10 cellular contexts compared by ENCODE assay signal in genomic region chrX:106170318-106170717, GRCh38. TPM values are rescaled to one million over a fixed set of nuclear protein-coding genes. Genes with fewer than 3 reads are reported as not detected.
DNase-seq lines count a peak whose midpoint lies in the region; ATAC-seq, FAIRE-seq and TF ChIP-seq lines count a peak whose summit lies in the region.
"Had no signal": no experiment of that assay in that cellular context is flagged by ENCODE, and none has a peak within 500 bp of the region (broad histone marks: within the 10 kb centered on the region; RNA-seq: fewer than 3 reads in every experiment).

No MANE protein-coding gene starts in this region.

- H3K18ac ChIP-seq in H9 (ENCODE audit: insufficient read length, low read depth, low read length), result no peak overlapping the region

- H3K27ac ChIP-seq in A673 (ENCODE audit: low read depth, low read length, poor library complexity, severe bottlenecking) (no peak overlapping the region), H9 (ENCODE audit: insufficient read length, low read depth, low read length) (no peak overlapping the region), HepG2 (ENCODE audit: extremely low read length, insufficient read depth, low read length) (no peak overlapping the region), esophagus squamous epithelium (no peak overlapping the region)

- H4K20me1 ChIP-seq in H9 (ENCODE audit: control insufficient read depth, insufficient read depth, insufficient read length) (no peaks in the 10 kb centered on the region), HepG2 (ENCODE audit: insufficient read depth, low read length) (no peaks in the 10 kb centered on the region)

- H3K79me2 ChIP-seq in H9 (ENCODE audit: insufficient read depth, low read length) (no peaks in the 10 kb centered on the region), HepG2 (ENCODE audit: insufficient read depth, low read length) (no peaks in the 10 kb centered on the region)

- DNase-seq in A673 (ENCODE audit: low spot score) (no peak), H9 (no peak), astrocyte of the hippocampus (ENCODE audit: low read depth, low spot score) (peak; percentile 20), HepG2 (ENCODE audit: low spot score) (no peak), dedifferentiated amniotic fluid mesenchymal stem cell (ENCODE audit: extremely low spot score) (no peak), esophagus squamous epithelium (lab: John Stamatoyannopoulos, UW) (no peak)

- H3K36me3 Mint-ChIP-seq in H9 (ENCODE audit: insufficient read depth in 1 of 3, low read depth in 3 of 3), result no peaks in the 10 kb centered on the region

- H2BK120ac ChIP-seq in H9 (ENCODE audit: low read depth, low read length, poor library complexity, severe bottlenecking), result no peak overlapping the region

- H2BK12ac ChIP-seq in H9 (ENCODE audit: insufficient read length, low read depth, low read length), result no peak overlapping the region

- ATAC-seq in HepG2, result no peak
- no peak for ATAC-seq in HG03457 (IDR thresholded peaks at IDR 0.05; ENCODE audit: unreplicated experiment)
- no peak for ATAC-seq in HG02870 (IDR thresholded peaks at IDR 0.05; ENCODE audit: unreplicated experiment)
- ATAC-seq: left colon had no signal

- peaks cover 20% of the 10 kb centered on the region for H3K27me3 ChIP-seq in A673 (replicated peaks; ENCODE audit: insufficient read depth, low read depth, low read length, poor library complexity)
- H3K27me3 ChIP-seq in H9 (ENCODE audit: insufficient read depth, low read length), result no peaks in the 10 kb centered on the region
- no peaks in the 10 kb centered on the region for H3K27me3 ChIP-seq in HepG2 (ENCODE audit: control insufficient read depth in 1 of 2, insufficient read depth in 2 of 2, low read length in 2 of 2)
- H3K27me3 ChIP-seq in esophagus squamous epithelium, result no peaks in the 10 kb centered on the region

- TF ChIP-seq EP300 in HepG2 (IDR thresholded peaks at IDR 0.05; ENCODE audit: low read depth in 2 of 2, low read length in 2 of 2) (no peak), HepG2 (CRISPR knock-in tag; IDR thresholded peaks at IDR 0.05; ENCODE audit: borderline replicate concordance) (no peak)

- H2BK20ac ChIP-seq in H9 (ENCODE audit: low read depth, low read length, poor library complexity, severe bottlenecking), result no peak overlapping the region

- peaks cover 12% of the 10 kb centered on the region for H3K27me3 Mint-ChIP-seq in H9 (ENCODE audit: low read depth)

- BruUV-seq in A673 (replicated peaks; lab: Mats Ljungman, UMichigan) (no TSS peak), HepG2 (replicated peaks; lab: Mats Ljungman, UMichigan) (no TSS peak)

- in situ Hi-C loops in HepG2 (cut with HindIII; ENCODE audit: extremely low pct_ligation_motif_present, low pct_unique_long_range_greater_than_20kb), result loop anchor here (10.0 kb wide), 1 partner anchor 224 kb away; no protein-coding TSS in a partner anchor

- POLR2A ChIA-PET in A673 (lab: Charles Lee; ENCODE audit: low non-redundant PET), result no interaction called here
- POLR2A ChIA-PET in HepG2 (lab: Yijun Ruan, JAX), result no interaction called here

- no peaks in the 10 kb centered on the region for H3K23me2 ChIP-seq in H9 (ENCODE audit: insufficient read length, low read depth, low read length, poor library complexity, severe bottlenecking)

- H3K4me1 Mint-ChIP-seq in H9, result peaks cover 3 to 4% of the 10 kb centered on the region in 2 experiments; a peak in 3 of 4 replicates

- intact Hi-C loops in A673 (cut with micrococcal nuclease; ENCODE audit: unreplicated experiment), result no loop called here
- intact Hi-C loops in HepG2 (cut with micrococcal nuclease; ENCODE audit: unreplicated experiment), result no loop called here
- intact Hi-C loops in esophagus squamous epithelium (cut with DNase I), result no loop called here

- no peak overlapping the region for H3K23ac ChIP-seq in H9 (ENCODE audit: insufficient read length, low read depth, low read length)

- H2BK5ac ChIP-seq in H9 (ENCODE audit: insufficient read length, low read length), result no peak overlapping the region

- H3K27ac Mint-ChIP-seq in H9, result no peak overlapping the region

- no peak overlapping the region for H4K8ac ChIP-seq in H9 (replicated peaks; ENCODE audit: insufficient read length, low read depth, low read length)

- no peak overlapping the region for H3K4me3 Mint-ChIP-seq in H9

- H4K91ac ChIP-seq in H9 (ENCODE audit: insufficient read length, low read depth, low read length), result no peak overlapping the region

- CTCF ChIA-PET in A673 (lab: Charles Lee), result no interaction called here
- CTCF ChIA-PET in HepG2 (lab: Yijun Ruan, JAX; ENCODE audit: low intra/inter-chr PET ratio, low total read pairs), result no interaction called here

- H3K14ac ChIP-seq in H9 (ENCODE audit: insufficient read depth, low read length), result no peak overlapping the region

- no peak overlapping the region for H4K5ac ChIP-seq in H9 (ENCODE audit: insufficient read length, low read depth, low read length)

- H3K9me3 ChIP-seq in A673 (ENCODE audit: low read depth, low read length, poor library complexity, severe bottlenecking), result no peaks in the 10 kb centered on the region
- peaks cover 13% of the 10 kb centered on the region for H3K9me3 ChIP-seq in H9 (ENCODE audit: control insufficient read depth, low read depth, low read length)
- no peaks in the 10 kb centered on the region for H3K9me3 ChIP-seq in HepG2 (ENCODE audit: low read length)
- H3K9me3 ChIP-seq in esophagus squamous epithelium, result no peaks in the 10 kb centered on the region

- H3K36me3 ChIP-seq in A673 (ENCODE audit: insufficient read depth, low read length, poor library complexity, severe bottlenecking) (no peaks in the 10 kb centered on the region), HepG2 (replicated peaks in 1 of 2; ENCODE audit: control insufficient read depth in 1 of 2, insufficient read depth in 2 of 2, low read length in 2 of 2) (no peaks in the 10 kb centered on the region), esophagus squamous epithelium (no peaks in the 10 kb centered on the region)

- H3K4me1 ChIP-seq in A673 (ENCODE audit: insufficient read depth, low read length, poor library complexity, severe bottlenecking), result no peaks in the 10 kb centered on the region
- H3K4me1 ChIP-seq in H9 (ENCODE audit: insufficient read depth, low read length), result no peaks in the 10 kb centered on the region
- H3K4me1 ChIP-seq in HepG2 (ENCODE audit: insufficient read depth, low read length), result no peaks in the 10 kb centered on the region
- H3K4me1 ChIP-seq in esophagus squamous epithelium, result no peaks in the 10 kb centered on the region

- H2AFZ ChIP-seq in H9 (ENCODE audit: low read length) (no peak overlapping the region), HepG2 (ENCODE audit: low read length) (no peak overlapping the region)

- no peak for FAIRE-seq in HepG2 (lab: Jason Lieb, UNC)

- no peak overlapping the region for H3T11ph ChIP-seq in H9 (ENCODE audit: low read length)

- H3K9ac ChIP-seq in H9 (ENCODE audit: extremely low read depth, insufficient read length, low read length), result no peak overlapping the region
- no peak overlapping the region for H3K9ac ChIP-seq in HepG2 (ENCODE audit: insufficient read depth, low read depth, low read length)

- H3K9me3 Mint-ChIP-seq in H9, result peaks cover 20 to 66% of the 10 kb centered on the region in 2 experiments

- no peak overlapping the region for H3K56ac ChIP-seq in H9 (ENCODE audit: insufficient read length, low read depth, low read length)

- no peak overlapping the region for H3K4ac ChIP-seq in H9 (ENCODE audit: low read depth, low read length)

- WGBS in H9 (ENCODE audit: extremely low coverage, insufficient read length, low lambda C conversion rate), result no CpG with 5 or more reads among the region's 1 CpG
- 8% methylated on average over 1 of the region's 1 CpG for WGBS in HepG2 (ENCODE audit: low lambda C conversion rate)
- WGBS in esophagus squamous epithelium, 2 donors, result 20 to 32% methylated on average over 1 of the region's 1 CpG

- H2BK15ac ChIP-seq in H9 (ENCODE audit: low read depth, low read length), result no peak overlapping the region

- H3K4me3 ChIP-seq in A673 (ENCODE audit: low read depth, low read length, poor library complexity, severe bottlenecking), result no peak overlapping the region
- H3K4me3 ChIP-seq in HepG2 (replicated peaks in 1 of 3; ENCODE audit: insufficient read depth in 1 of 3, low read depth in 2 of 3, low read length in 3 of 3), result no peak overlapping the region
- H3K4me3 ChIP-seq in esophagus squamous epithelium, result no peak overlapping the region

- TF ChIP-seq CTCF in A673 (conservative IDR thresholded peaks at IDR 0.05; ENCODE audit: low read depth, low read length), result peak; percentile 31; the same call in 1 of the 2 replicates
- TF ChIP-seq CTCF in H9 (conservative IDR thresholded peaks at IDR 0.05), result peak; percentile 53
- TF ChIP-seq CTCF in HepG2 (CRISPR knock-in tag; IDR thresholded peaks at IDR 0.05), result peak; percentile 20; the same call in 1 of the 2 replicates
- peak in 2 of 6 experiments; percentile 7 to 29 for TF ChIP-seq CTCF in esophagus squamous epithelium (IDR thresholded peaks at IDR 0.05)

- no peaks in the 10 kb centered on the region for H3K79me1 ChIP-seq in H9 (ENCODE audit: insufficient read depth, low read depth, low read length, poor library complexity, severe bottlenecking)

- TF ChIP-seq POLR2A in HepG2 (IDR thresholded peaks at IDR 0.05; ENCODE audit: insufficient read depth in 1 of 2, low read depth in 2 of 2, low read length in 2 of 2), result no peak
- TF ChIP-seq POLR2A in esophagus squamous epithelium (IDR thresholded peaks at IDR 0.05), result no peak

- TF ChIP-seq RAD21 in HepG2 (CRISPR knock-in tag; IDR thresholded peaks at IDR 0.05), result no peak

- no peak overlapping the region for H2AK5ac ChIP-seq in H9 (ENCODE audit: insufficient read length, low read length)

- no peak overlapping the region for H3K4me2 ChIP-seq in H9 (ENCODE audit: insufficient read depth, insufficient read length, low read length)
- no peak overlapping the region for H3K4me2 ChIP-seq in HepG2 (ENCODE audit: low read depth, low read length)

RNA-seq across cellular contexts. Expression of gene PWWP3B, which starts 2.2 kb away (rescaled TPM):
- total RNA-seq in A673 (2021) (not detected in 2 replicates), H9 (2021) (0.13 and 0.26 TPM in 2 replicates), HepG2 (2016; rRNA removed; fragmentation: Illumina TruSeq; extraction: Trizol) (0.04 and 0.08 TPM in 2 replicates), esophagus squamous epithelium (not detected)
- not detected in 2 replicates for total RNA-seq in HepG2 (2016; cell fraction: cytosol; rRNA removed; fragmentation: Illumina TruSeq; extraction: Trizol; ENCODE audit: low read depth)
- 0.04 TPM in 1 of 2 replicates, not detected in the other for total RNA-seq in HepG2 (2016; cell fraction: insoluble cytoplasmic fraction; rRNA removed; fragmentation: Illumina TruSeq; extraction: Trizol)
- total RNA-seq in HepG2 (2016; cell fraction: membrane; rRNA removed; fragmentation: Illumina TruSeq; extraction: Trizol), result 0.06 TPM in 1 of 2 replicates, not detected in the other
- total RNA-seq in HepG2 (2016; cell fraction: nucleus; rRNA removed; fragmentation: Illumina TruSeq; extraction: Trizol), result not detected in 2 replicates
- polyA plus RNA-seq in HepG2 (2011; rRNA removed), result not detected in 2 replicates
- not detected in 2 replicates for polyA plus RNA-seq in HepG2 (2011; cell fraction: cytosol; rRNA removed)
- polyA plus RNA-seq in HepG2 (2011; cell fraction: nucleus; rRNA removed), result 0.03 TPM in 1 of 2 replicates, not detected in the other
- 0.03 and 0.05 TPM in 2 replicates for polyA plus RNA-seq in HepG2 (2012)
- polyA plus RNA-seq in HepG2 (2016; cell fraction: cytosol; fragmentation: Illumina TruSeq; extraction: Trizol; ENCODE audit: low read depth), result not detected in 2 replicates
- polyA plus RNA-seq in HepG2 (2016; cell fraction: insoluble cytoplasmic fraction; fragmentation: Illumina TruSeq; extraction: Trizol; ENCODE audit: low read depth), result not detected in 2 replicates
- not detected in 2 replicates for polyA plus RNA-seq in HepG2 (2016; cell fraction: membrane; fragmentation: Illumina TruSeq; extraction: Trizol; ENCODE audit: low read depth)
- polyA plus RNA-seq in HepG2 (2016; cell fraction: nucleus; fragmentation: Illumina TruSeq; extraction: Trizol; ENCODE audit: insufficient read depth, low read depth), result not detected in 2 replicates
- not detected in 2 replicates for polyA minus RNA-seq in HepG2 (2011; rRNA and poly(A)+ RNA removed; ENCODE audit: low replicate concordance)
- polyA minus RNA-seq in HepG2 (2011; cell fraction: cytosol; rRNA and poly(A)+ RNA removed), result not detected in 2 replicates
- polyA minus RNA-seq in HepG2 (2011; cell fraction: nucleus; rRNA and poly(A)+ RNA removed), result not detected in 2 replicates
- total RNA-seq: T-helper 1 cell treated with Interleukin-12 subunit alpha and Interleukin-12 subunit beta and Interleukin-4 antibody, amounts not matched to agents 30 ng/mL and 1 ng/mL, for 36 hours had no signal
